ENCODE assay signal across 1 cellular context in the genomic region with DNA sequence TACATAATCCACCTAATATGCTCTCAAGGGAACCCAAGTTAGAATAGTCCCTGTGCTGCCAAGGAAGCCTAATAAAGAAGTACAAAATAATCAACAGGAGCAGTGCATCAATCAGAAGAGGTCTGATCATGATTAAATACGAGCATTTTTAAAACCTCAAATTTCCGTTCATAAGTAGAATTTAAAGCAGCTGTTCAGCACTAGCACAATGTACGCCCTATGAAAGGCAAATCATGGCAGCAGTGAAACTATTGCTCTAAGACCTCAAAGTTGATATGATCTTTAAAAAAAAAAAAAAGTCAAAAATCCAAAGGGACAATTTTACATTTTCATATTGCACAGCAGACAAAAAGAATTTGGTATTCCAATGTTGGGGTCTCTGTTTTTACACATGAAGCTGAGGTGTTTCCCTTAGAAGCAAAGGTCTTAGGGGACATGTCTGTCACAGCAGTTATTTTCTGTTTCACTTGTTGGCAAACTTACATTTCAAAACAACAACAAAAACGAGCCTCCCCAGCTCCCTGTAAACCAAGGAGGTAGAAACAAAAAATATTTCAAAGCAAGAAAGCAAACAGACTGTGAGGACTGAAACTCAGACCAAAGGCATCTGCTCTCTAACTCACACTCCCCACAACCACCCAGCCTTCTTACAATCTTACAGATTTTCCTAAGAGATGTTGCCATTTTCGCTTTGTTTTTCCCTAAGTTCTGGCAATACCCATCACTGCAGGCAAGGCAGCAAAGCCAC.
TF ChIP-seq lines count a peak whose summit lies in the region.

No MANE protein-coding gene starts in this region.

TF ChIP-seq in IMR-90, 13 proteins besides CTCF, POLR2A, EP300 and RAD21:
- TF ChIP-seq CHD1 (IDR thresholded peaks at IDR 0.05; ENCODE audit: low read depth, low read length) (no peak), RFX5 (IDR thresholded peaks at IDR 0.05; ENCODE audit: low read depth, low read length) (no peak), BHLHE40 (IDR thresholded peaks at IDR 0.05; ENCODE audit: low read depth, low read length) (no peak), CEBPB (IDR thresholded peaks at IDR 0.05; ENCODE audit: low read depth, low read length) (no peak), NFE2L2 (IDR thresholded peaks at IDR 0.05; ENCODE audit: low read depth, low read length) (no peak), RCOR1 (IDR thresholded peaks at IDR 0.05; ENCODE audit: insufficient replicate concordance, low read length) (no peak), SMC3 (IDR thresholded peaks at IDR 0.05; ENCODE audit: low read depth, low read length) (no peak), FOS (IDR thresholded peaks at IDR 0.05; ENCODE audit: low read depth, low read length) (no peak), MAFK (IDR thresholded peaks at IDR 0.05; ENCODE audit: low read depth, low read length) (no peak), MXI1 (IDR thresholded peaks at IDR 0.05; ENCODE audit: borderline replicate concordance, low read depth, low read length) (no peak), USF2 (IDR thresholded peaks at IDR 0.05; ENCODE audit: low read depth, low read length) (no peak), MAZ (IDR thresholded peaks at IDR 0.05; ENCODE audit: borderline replicate concordance, low read depth, low read length) (no peak)
- TF ChIP-seq, protein P1, sequence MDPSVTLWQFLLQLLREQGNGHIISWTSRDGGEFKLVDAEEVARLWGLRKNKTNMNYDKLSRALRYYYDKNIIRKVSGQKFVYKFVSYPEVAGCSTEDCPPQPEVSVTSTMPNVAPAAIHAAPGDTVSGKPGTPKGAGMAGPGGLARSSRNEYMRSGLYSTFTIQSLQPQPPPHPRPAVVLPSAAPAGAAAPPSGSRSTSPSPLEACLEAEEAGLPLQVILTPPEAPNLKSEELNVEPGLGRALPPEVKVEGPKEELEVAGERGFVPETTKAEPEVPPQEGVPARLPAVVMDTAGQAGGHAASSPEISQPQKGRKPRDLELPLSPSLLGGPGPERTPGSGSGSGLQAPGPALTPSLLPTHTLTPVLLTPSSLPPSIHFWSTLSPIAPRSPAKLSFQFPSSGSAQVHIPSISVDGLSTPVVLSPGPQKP (IDR thresholded peaks at IDR 0.05; ENCODE audit: borderline replicate concordance, low read depth, low read length): no peak
